Comparison of ENCODE assay signal across 8 cellular contexts in genomic region chr17:38751803-38752118, GRCh38. TPM values are rescaled to one million over a fixed set of nuclear protein-coding genes. Genes with fewer than 3 reads are reported as not detected.
A peak's percentile ranks its signal among the peaks of the same experiment; 100 is the strongest.
DNase-seq lines count a peak whose midpoint lies in the region; ATAC-seq and TF ChIP-seq lines count a peak whose summit lies in the region.

No MANE protein-coding gene starts in this region.

- H3K27ac Mint-ChIP-seq in activated naive CD4-positive, alpha-beta T cell treated with anti-CD3 and anti-CD28 coated beads, Interleukin-2, amount 50 U/mL, for 72 hours = peak overlapping the region; percentile 98 to 100

- DNase-seq in C1 segment of cervical spinal cord (lab: John Stamatoyannopoulos, UW) = peak in 11 of 14 donors; percentile 40 to 81 (median 60)
- peak; percentile 86 for DNase-seq in NAMALWA (ENCODE audit: low spot score)
- DNase-seq in SKM-1 (lab: John Stamatoyannopoulos, UW; ENCODE audit: unreplicated experiment) = peak; percentile 60
- peak; percentile 85 to 95 for DNase-seq in activated naive CD4-positive, alpha-beta T cell treated with anti-CD3 and anti-CD28 coated beads, Interleukin-2, amount 50 U/mL, for 72 hours (ENCODE audit: low spot score in 2 of 2)
- DNase-seq in glomerular visceral epithelial cell (ENCODE audit: extremely low spot score) = peak; percentile 89
- peak; percentile 82 for DNase-seq in omental fat pad (ENCODE audit: low spot score)

- H3K36me3 Mint-ChIP-seq in activated naive CD4-positive, alpha-beta T cell treated with anti-CD3 and anti-CD28 coated beads, Interleukin-2, amount 50 U/mL, for 72 hours = peaks cover 23 to 33% of the 10 kb centered on the region in 2 donors

- peak overlapping the region; percentile 73 for H3K27ac ChIP-seq in temporal lobe (ENCODE audit: low read depth, low read length)

- TF ChIP-seq CTCF in omental fat pad (IDR thresholded peaks at IDR 0.05) = no peak

- ATAC-seq in GM21528 (IDR thresholded peaks at IDR 0.05; ENCODE audit: low FRiP score, unreplicated experiment) (peak; percentile 33), omental fat pad (ENCODE audit: low FRiP score) (peak; percentile 45)
- peak; percentile 30 to 46 for ATAC-seq in activated naive CD4-positive, alpha-beta T cell treated with anti-CD3 and anti-CD28 coated beads, Interleukin-2, amount 50 U/mL, for 72 hours

- no peaks in the 10 kb centered on the region for H3K9me3 Mint-ChIP-seq in activated naive CD4-positive, alpha-beta T cell treated with anti-CD3 and anti-CD28 coated beads, Interleukin-2, amount 50 U/mL, for 72 hours

RNA-seq across cellular contexts. Expression of gene PSMB3, which starts 0.8 kb away (rescaled TPM):
- 100 to 1,000 TPM; 339 to 405 TPM for total RNA-seq in activated naive CD4-positive, alpha-beta T cell treated with anti-CD3 and anti-CD28 coated beads, Interleukin-2, amount 50 U/mL, for 72 hours
- total RNA-seq in omental fat pad (100 to 1,000 TPM; 140 to 169 (median 155) TPM), temporal lobe (74.7 TPM)

RNA-seq across cellular contexts. Expression of gene PCGF2, which starts 3.6 kb away (rescaled TPM):
- 1 to 10 TPM; 3.1 to 6.9 TPM for total RNA-seq in activated naive CD4-positive, alpha-beta T cell treated with anti-CD3 and anti-CD28 coated beads, Interleukin-2, amount 50 U/mL, for 72 hours
- 10 to 100 TPM in 1 of 4 donors, 1 to 10 TPM in 3; 3.2 to 17.0 (median 6.1) TPM for total RNA-seq in omental fat pad
- total RNA-seq in temporal lobe = 11.8 TPM

RNA-seq across cellular contexts. Expression of gene CISD3, which starts 21.6 kb away (rescaled TPM):
- 10 to 100 TPM; 32.7 to 40.7 TPM for total RNA-seq in activated naive CD4-positive, alpha-beta T cell treated with anti-CD3 and anti-CD28 coated beads, Interleukin-2, amount 50 U/mL, for 72 hours
- total RNA-seq in omental fat pad (10 to 100 TPM in 3 of 4 donors, 1 to 10 TPM in 1; 7.6 to 25.5 (median 15.7) TPM), temporal lobe (0.98 TPM)

RNA-seq across cellular contexts. Expression of gene MLLT6, which starts 46.7 kb away (rescaled TPM):
- total RNA-seq in activated naive CD4-positive, alpha-beta T cell treated with anti-CD3 and anti-CD28 coated beads, Interleukin-2, amount 50 U/mL, for 72 hours = 100 to 1,000 TPM; 204 to 288 TPM
- total RNA-seq in omental fat pad (100 to 1,000 TPM in 1 of 4 donors, 10 to 100 TPM in 3; 38.7 to 108 (median 54.8) TPM), temporal lobe (20.4 TPM)

RNA-seq across cellular contexts. Expression of gene PIP4K2B, which starts 47.6 kb away (rescaled TPM):
- 10 to 100 TPM; 38.4 to 45.5 TPM for total RNA-seq in activated naive CD4-positive, alpha-beta T cell treated with anti-CD3 and anti-CD28 coated beads, Interleukin-2, amount 50 U/mL, for 72 hours
- total RNA-seq in omental fat pad (10 to 100 TPM; 25.7 to 79.0 (median 47.2) TPM), temporal lobe (161 TPM)

Comparison
In these comparisons a context has a peak if more than half of its experiments do, and no peak if none do; other contexts are left out.
1. Peak in every context shown above with its lines: DNase-seq, ATAC-seq and H3K27ac ChIP-seq.